2 cellular contexts compared by ENCODE assay signal in the genomic region with DNA sequence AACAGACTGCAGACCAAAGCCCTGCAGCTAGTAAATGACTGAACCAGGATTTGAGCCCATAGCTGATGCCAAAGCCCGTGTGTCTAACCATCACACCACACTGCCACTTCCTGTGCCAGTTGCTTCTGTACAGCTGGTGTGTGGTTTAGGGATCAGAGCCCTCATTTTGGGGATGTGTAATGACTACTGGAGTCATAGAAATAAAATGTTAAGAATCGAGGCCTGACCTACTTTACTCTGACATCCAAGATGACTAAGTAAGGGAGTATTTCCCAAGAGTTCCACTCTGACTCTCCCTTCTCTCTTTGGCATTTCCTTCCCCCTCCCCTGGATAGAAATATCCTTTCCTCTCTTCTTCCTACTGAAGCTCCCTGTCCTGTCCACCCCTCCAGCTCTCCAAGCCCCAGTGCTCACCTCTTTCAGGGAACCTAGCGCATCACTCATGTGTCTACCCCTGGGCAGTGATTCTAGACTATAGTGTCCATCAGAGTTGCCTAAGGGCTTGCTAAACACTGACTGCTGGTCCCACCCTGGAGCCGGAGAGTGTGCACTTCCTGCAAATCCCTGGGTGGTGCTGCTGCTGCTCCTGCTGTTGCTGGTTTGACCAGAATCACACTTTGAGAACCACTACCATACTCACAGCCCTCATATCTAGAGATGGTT.
A peak's percentile ranks its signal among the peaks of the same experiment; 100 is the strongest.
TF ChIP-seq lines count a peak whose summit lies in the region.

No MANE protein-coding gene starts in this region.

TF ChIP-seq in liver, 16 proteins besides CTCF, POLR2A, EP300 and RAD21:
- TF ChIP-seq JUND (IDR thresholded peaks at IDR 0.05) (peak in 1 of 2 donors; percentile 30), HNF4A (conservative IDR thresholded peaks at IDR 0.05) (no peak)

TF ChIP-seq in HepG2, 621 proteins besides CTCF, POLR2A, EP300 and RAD21:
- TF ChIP-seq, protein P1, sequence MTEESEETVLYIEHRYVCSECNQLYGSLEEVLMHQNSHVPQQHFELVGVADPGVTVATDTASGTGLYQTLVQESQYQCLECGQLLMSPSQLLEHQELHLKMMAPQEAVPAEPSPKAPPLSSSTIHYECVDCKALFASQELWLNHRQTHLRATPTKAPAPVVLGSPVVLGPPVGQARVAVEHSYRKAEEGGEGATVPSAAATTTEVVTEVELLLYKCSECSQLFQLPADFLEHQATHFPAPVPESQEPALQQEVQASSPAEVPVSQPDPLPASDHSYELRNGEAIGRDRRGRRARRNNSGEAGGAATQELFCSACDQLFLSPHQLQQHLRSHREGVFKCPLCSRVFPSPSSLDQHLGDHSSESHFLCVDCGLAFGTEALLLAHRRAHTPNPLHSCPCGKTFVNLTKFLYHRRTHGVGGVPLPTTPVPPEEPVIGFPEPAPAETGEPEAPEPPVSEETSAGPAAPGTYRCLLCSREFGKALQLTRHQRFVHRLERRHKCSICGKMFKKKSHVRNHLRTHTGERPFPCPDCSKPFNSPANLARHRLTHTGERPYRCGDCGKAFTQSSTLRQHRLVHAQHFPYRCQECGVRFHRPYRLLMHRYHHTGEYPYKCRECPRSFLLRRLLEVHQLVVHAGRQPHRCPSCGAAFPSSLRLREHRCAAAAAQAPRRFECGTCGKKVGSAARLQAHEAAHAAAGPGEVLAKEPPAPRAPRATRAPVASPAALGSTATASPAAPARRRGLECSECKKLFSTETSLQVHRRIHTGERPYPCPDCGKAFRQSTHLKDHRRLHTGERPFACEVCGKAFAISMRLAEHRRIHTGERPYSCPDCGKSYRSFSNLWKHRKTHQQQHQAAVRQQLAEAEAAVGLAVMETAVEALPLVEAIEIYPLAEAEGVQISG (CRISPR knock-in tag; IDR thresholded peaks at IDR 0.05): no peak
- TF ChIP-seq, protein P2, sequence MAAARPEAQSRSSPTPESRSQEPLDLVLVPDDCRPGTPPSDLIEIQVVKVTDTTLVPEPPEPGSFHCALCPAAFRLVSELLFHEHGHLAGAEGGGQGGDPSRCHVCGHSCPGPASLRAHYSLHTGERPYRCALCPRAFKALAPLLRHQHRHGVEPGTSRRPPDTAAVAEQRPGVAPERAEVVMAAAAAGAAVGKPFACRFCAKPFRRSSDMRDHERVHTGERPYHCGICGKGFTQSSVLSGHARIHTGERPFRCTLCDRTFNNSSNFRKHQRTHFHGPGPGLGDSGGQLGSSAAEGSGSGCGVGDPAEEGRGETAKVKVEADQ (CRISPR knock-in tag; IDR thresholded peaks at IDR 0.05; ENCODE audit: borderline replicate concordance): no peak
- TF ChIP-seq CENPX (CRISPR knock-in tag; IDR thresholded peaks at IDR 0.05): no peak
- TF ChIP-seq KAT7 (CRISPR knock-in tag; IDR thresholded peaks at IDR 0.05; ENCODE audit: borderline replicate concordance): no peak
- TF ChIP-seq SIX1 (CRISPR knock-in tag; IDR thresholded peaks at IDR 0.05; ENCODE audit: borderline replicate concordance): no peak
- no peak for TF ChIP-seq ZNF562 (CRISPR knock-in tag; IDR thresholded peaks at IDR 0.05; ENCODE audit: borderline replicate concordance)
- no peak for TF ChIP-seq PCBP1 (IDR thresholded peaks at IDR 0.05; ENCODE audit: borderline replicate concordance, low read depth, low read length)
- TF ChIP-seq TEAD2 (CRISPR knock-in tag; IDR thresholded peaks at IDR 0.05): no peak
- no peak for TF ChIP-seq SMAD9 (CRISPR knock-in tag; IDR thresholded peaks at IDR 0.05)
- no peak for TF ChIP-seq ZNF652 (CRISPR knock-in tag; IDR thresholded peaks at IDR 0.05; ENCODE audit: borderline replicate concordance, low read depth)
- TF ChIP-seq, protein P3, sequence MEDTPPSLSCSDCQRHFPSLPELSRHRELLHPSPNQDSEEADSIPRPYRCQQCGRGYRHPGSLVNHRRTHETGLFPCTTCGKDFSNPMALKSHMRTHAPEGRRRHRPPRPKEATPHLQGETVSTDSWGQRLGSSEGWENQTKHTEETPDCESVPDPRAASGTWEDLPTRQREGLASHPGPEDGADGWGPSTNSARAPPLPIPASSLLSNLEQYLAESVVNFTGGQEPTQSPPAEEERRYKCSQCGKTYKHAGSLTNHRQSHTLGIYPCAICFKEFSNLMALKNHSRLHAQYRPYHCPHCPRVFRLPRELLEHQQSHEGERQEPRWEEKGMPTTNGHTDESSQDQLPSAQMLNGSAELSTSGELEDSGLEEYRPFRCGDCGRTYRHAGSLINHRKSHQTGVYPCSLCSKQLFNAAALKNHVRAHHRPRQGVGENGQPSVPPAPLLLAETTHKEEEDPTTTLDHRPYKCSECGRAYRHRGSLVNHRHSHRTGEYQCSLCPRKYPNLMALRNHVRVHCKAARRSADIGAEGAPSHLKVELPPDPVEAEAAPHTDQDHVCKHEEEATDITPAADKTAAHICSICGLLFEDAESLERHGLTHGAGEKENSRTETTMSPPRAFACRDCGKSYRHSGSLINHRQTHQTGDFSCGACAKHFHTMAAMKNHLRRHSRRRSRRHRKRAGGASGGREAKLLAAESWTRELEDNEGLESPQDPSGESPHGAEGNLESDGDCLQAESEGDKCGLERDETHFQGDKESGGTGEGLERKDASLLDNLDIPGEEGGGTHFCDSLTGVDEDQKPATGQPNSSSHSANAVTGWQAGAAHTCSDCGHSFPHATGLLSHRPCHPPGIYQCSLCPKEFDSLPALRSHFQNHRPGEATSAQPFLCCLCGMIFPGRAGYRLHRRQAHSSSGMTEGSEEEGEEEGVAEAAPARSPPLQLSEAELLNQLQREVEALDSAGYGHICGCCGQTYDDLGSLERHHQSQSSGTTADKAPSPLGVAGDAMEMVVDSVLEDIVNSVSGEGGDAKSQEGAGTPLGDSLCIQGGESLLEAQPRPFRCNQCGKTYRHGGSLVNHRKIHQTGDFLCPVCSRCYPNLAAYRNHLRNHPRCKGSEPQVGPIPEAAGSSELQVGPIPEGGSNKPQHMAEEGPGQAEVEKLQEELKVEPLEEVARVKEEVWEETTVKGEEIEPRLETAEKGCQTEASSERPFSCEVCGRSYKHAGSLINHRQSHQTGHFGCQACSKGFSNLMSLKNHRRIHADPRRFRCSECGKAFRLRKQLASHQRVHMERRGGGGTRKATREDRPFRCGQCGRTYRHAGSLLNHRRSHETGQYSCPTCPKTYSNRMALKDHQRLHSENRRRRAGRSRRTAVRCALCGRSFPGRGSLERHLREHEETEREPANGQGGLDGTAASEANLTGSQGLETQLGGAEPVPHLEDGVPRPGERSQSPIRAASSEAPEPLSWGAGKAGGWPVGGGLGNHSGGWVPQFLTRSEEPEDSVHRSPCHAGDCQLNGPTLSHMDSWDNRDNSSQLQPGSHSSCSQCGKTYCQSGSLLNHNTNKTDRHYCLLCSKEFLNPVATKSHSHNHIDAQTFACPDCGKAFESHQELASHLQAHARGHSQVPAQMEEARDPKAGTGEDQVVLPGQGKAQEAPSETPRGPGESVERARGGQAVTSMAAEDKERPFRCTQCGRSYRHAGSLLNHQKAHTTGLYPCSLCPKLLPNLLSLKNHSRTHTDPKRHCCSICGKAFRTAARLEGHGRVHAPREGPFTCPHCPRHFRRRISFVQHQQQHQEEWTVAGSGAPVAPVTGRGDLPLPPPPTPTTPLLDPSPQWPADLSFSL (CRISPR knock-in tag; IDR thresholded peaks at IDR 0.05): no peak
- TF ChIP-seq PHF20 (CRISPR knock-in tag; IDR thresholded peaks at IDR 0.05): no peak
- TF ChIP-seq, protein P4, sequence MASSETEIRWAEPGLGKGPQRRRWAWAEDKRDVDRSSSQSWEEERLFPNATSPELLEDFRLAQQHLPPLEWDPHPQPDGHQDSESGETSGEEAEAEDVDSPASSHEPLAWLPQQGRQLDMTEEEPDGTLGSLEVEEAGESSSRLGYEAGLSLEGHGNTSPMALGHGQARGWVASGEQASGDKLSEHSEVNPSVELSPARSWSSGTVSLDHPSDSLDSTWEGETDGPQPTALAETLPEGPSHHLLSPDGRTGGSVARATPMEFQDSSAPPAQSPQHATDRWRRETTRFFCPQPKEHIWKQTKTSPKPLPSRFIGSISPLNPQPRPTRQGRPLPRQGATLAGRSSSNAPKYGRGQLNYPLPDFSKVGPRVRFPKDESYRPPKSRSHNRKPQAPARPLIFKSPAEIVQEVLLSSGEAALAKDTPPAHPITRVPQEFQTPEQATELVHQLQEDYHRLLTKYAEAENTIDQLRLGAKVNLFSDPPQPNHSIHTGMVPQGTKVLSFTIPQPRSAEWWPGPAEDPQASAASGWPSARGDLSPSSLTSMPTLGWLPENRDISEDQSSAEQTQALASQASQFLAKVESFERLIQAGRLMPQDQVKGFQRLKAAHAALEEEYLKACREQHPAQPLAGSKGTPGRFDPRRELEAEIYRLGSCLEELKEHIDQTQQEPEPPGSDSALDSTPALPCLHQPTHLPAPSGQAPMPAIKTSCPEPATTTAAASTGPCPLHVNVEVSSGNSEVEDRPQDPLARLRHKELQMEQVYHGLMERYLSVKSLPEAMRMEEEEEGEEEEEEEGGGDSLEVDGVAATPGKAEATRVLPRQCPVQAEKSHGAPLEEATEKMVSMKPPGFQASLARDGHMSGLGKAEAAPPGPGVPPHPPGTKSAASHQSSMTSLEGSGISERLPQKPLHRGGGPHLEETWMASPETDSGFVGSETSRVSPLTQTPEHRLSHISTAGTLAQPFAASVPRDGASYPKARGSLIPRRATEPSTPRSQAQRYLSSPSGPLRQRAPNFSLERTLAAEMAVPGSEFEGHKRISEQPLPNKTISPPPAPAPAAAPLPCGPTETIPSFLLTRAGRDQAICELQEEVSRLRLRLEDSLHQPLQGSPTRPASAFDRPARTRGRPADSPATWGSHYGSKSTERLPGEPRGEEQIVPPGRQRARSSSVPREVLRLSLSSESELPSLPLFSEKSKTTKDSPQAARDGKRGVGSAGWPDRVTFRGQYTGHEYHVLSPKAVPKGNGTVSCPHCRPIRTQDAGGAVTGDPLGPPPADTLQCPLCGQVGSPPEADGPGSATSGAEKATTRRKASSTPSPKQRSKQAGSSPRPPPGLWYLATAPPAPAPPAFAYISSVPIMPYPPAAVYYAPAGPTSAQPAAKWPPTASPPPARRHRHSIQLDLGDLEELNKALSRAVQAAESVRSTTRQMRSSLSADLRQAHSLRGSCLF (CRISPR knock-in tag; IDR thresholded peaks at IDR 0.05; ENCODE audit: borderline replicate concordance): no peak
